In the genomic region with DNA sequence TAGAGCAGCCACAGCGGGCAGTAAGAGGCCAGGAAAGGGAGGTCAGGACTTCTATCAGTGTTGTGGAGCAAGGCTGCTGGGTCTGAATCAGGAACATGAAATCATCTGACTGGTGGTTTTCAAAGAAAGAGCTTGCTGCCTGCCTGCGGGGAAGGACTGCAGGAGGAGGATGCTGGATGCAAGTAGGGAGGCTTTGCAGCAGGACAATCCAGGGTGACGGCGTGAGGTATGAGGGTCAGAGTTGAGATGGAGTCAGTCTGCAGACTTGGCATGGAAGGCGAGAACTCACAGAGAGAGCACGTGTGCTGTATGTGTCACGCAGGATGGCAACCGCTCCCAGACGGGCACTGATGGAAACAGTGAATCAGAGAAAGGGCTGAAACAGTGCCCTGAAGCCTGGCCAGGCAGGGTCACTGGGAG, we compare ENCODE assay signal across 1 cellular context.
TF ChIP-seq lines count a peak whose summit lies in the region.

No MANE protein-coding gene starts in this region.

TF ChIP-seq in K562, 482 proteins besides CTCF, POLR2A, EP300 and RAD21:
- TF ChIP-seq SMC3 (conservative IDR thresholded peaks at IDR 0.05; ENCODE audit: insufficient read depth, low read depth, low read length) (no peak), SMAD2 (IDR thresholded peaks at IDR 0.05; ENCODE audit: low read depth, low read length) (no peak), MECOM (CRISPR knock-in tag; IDR thresholded peaks at IDR 0.05) (no peak), ZNF431 (CRISPR knock-in tag; IDR thresholded peaks at IDR 0.05) (no peak), BRD4 (IDR thresholded peaks at IDR 0.05) (no peak), BHLHE40 (IDR thresholded peaks at IDR 0.05; ENCODE audit: low read length) (no peak), NFIC (IDR thresholded peaks at IDR 0.05) (no peak), ZNF124 (CRISPR knock-in tag; IDR thresholded peaks at IDR 0.05) (no peak), RUNX1 (IDR thresholded peaks at IDR 0.05; ENCODE audit: low read depth) (no peak), ZNF780A (CRISPR knock-in tag; IDR thresholded peaks at IDR 0.05) (no peak), NFYB (IDR thresholded peaks at IDR 0.05; ENCODE audit: extremely low read depth, insufficient read length) (no peak), TCF3 (CRISPR knock-in tag; IDR thresholded peaks at IDR 0.05) (no peak), RNF219 (CRISPR knock-in tag; IDR thresholded peaks at IDR 0.05) (no peak), CBX1 (IDR thresholded peaks at IDR 0.05; ENCODE audit: low read depth) (no peak), CTCFL (IDR thresholded peaks at IDR 0.05; ENCODE audit: borderline replicate concordance, insufficient read depth, low read depth, low read length, poor library complexity, severe bottlenecking) (no peak), POLR2AphosphoS2 (IDR thresholded peaks at IDR 0.05; ENCODE audit: low read length) (no peak), L3MBTL2 (IDR thresholded peaks at IDR 0.05) (no peak), ATF1 (CRISPR knock-in tag; IDR thresholded peaks at IDR 0.05) (no peak), ATF1 (tag; IDR thresholded peaks at IDR 0.05) (no peak), ZNF324 (CRISPR knock-in tag; IDR thresholded peaks at IDR 0.05) (no peak), ZNF175 (CRISPR knock-in tag; IDR thresholded peaks at IDR 0.05; ENCODE audit: low read depth) (no peak)
